8 cellular contexts compared by ENCODE assay signal in genomic region chr14:74531467-74531866, GRCh38. TPM values are rescaled to one million over a fixed set of nuclear protein-coding genes. Genes with fewer than 3 reads are reported as not detected.
A peak's percentile ranks its signal among the peaks of the same experiment; 100 is the strongest.
DNase-seq lines count a peak whose midpoint lies in the region; ATAC-seq and TF ChIP-seq lines count a peak whose summit lies in the region.

No MANE protein-coding gene starts in this region.

- H3K36me3 ChIP-seq in GM23248 (ENCODE audit: low read depth) (peaks cover 16% of the 10 kb centered on the region; the same call in 1 of the 2 replicates), mesendoderm (ENCODE audit: control insufficient read depth, insufficient read depth, low read length) (no peaks in the 10 kb centered on the region)

- no peak overlapping the region for H3K23ac ChIP-seq in mesendoderm (ENCODE audit: low read length)

- H2BK120ac ChIP-seq in mesendoderm (ENCODE audit: low read depth, low read length), result no peak overlapping the region

- H2AFZ ChIP-seq in GM23248, result no peak overlapping the region

- no peaks in the 10 kb centered on the region for H3K27me3 ChIP-seq in GM23248 (replicated peaks; ENCODE audit: insufficient read depth)
- H3K27me3 ChIP-seq in mesendoderm (ENCODE audit: insufficient read depth, low read length, poor library complexity), result no peaks in the 10 kb centered on the region

- H3K4me3 ChIP-seq in GM23248 (no peak overlapping the region), epithelial cell of esophagus (ENCODE audit: low read length) (no peak overlapping the region), mesendoderm (ENCODE audit: low read length) (no peak overlapping the region)

- no peaks in the 10 kb centered on the region for H4K20me1 ChIP-seq in GM23248 (ENCODE audit: insufficient read depth)

- peaks cover 18% of the 10 kb centered on the region for H3F3A ChIP-seq in GM23248 (ENCODE audit: insufficient read depth)

- H3K4me1 ChIP-seq in GM23248 (ENCODE audit: insufficient read depth) (no peaks in the 10 kb centered on the region), mesendoderm (ENCODE audit: control insufficient read depth, low read depth, low read length) (no peaks in the 10 kb centered on the region)

- no peaks in the 10 kb centered on the region for H3K79me1 ChIP-seq in mesendoderm (ENCODE audit: low read length)

- no peak overlapping the region for H2BK15ac ChIP-seq in mesendoderm (replicated peaks; ENCODE audit: low read depth)

- no peak overlapping the region for H2BK5ac ChIP-seq in mesendoderm (ENCODE audit: low read length)

- no peak overlapping the region for H4K8ac ChIP-seq in mesendoderm (ENCODE audit: low read depth, low read length)

- no peak overlapping the region for H3K18ac ChIP-seq in mesendoderm (ENCODE audit: low read length)

- H3K9ac ChIP-seq in GM23248, result peak overlapping the region; percentile 55
- no peak overlapping the region for H3K9ac ChIP-seq in mesendoderm (ENCODE audit: low read length)

- H3K27ac ChIP-seq in GM23248, result no peak overlapping the region
- H3K27ac ChIP-seq in mesendoderm (ENCODE audit: low read depth, low read length), result no peak overlapping the region

- H3K79me2 ChIP-seq in GM23248 (ENCODE audit: insufficient read depth), result no peaks in the 10 kb centered on the region
- H3K79me2 ChIP-seq in mesendoderm (ENCODE audit: control insufficient read depth, insufficient read depth, low read length), result no peaks in the 10 kb centered on the region

- no peak overlapping the region for H3K4ac ChIP-seq in mesendoderm (ENCODE audit: low read depth, low read length)

- ATAC-seq in GM21825 (IDR thresholded peaks at IDR 0.05; ENCODE audit: unreplicated experiment) (no peak), GM19328 (IDR thresholded peaks at IDR 0.05; ENCODE audit: unreplicated experiment) (no peak)

- no peak overlapping the region for H4K5ac ChIP-seq in mesendoderm (ENCODE audit: low read length)

- H3K56ac ChIP-seq in mesendoderm (ENCODE audit: low read length), result no peak overlapping the region

- WGBS in GM23248 (ENCODE audit: low coverage in 1 of 2, low lambda C conversion rate in 2 of 2, missing lambda C conversion rate in 2 of 2), 2 experiments, result 79 to 87% methylated on average over 5 of the region's 5 CpGs
- WGBS in mesendoderm (ENCODE audit: extremely low coverage, insufficient coverage, low lambda C conversion rate), result no CpG with 5 or more reads among the region's 5 CpGs

- peak; percentile 50 for DNase-seq in GM23248
- peak; percentile 54 for DNase-seq in NCI-H510A (lab: John Stamatoyannopoulos, UW)
- peak; percentile 66 for DNase-seq in epithelial cell of esophagus (ENCODE audit: low read depth)
- DNase-seq in mesendoderm, result peak; percentile 77
- DNase-seq in NCI-H2081 (lab: John Stamatoyannopoulos, UW), result no peak
- no peak for DNase-seq in SW 1271 (lab: John Stamatoyannopoulos, UW)

- no peak overlapping the region for H2AK5ac ChIP-seq in mesendoderm (ENCODE audit: low read length)

- H3K9me2 ChIP-seq in GM23248 (ENCODE audit: insufficient read depth), result no peaks in the 10 kb centered on the region

- H3K4me2 ChIP-seq in GM23248 (ENCODE audit: unreplicated experiment), result no peak overlapping the region
- H3K4me2 ChIP-seq in mesendoderm (ENCODE audit: low read length), result no peak overlapping the region

- no peaks in the 10 kb centered on the region for H3K9me3 ChIP-seq in GM23248 (ENCODE audit: low read depth)

- in situ Hi-C loops in GM23248 (cut with MboI), result no loop called here

- peak; percentile 43 for TF ChIP-seq CTCF in epithelial cell of esophagus (IDR thresholded peaks at IDR 0.05; ENCODE audit: insufficient read depth, low read depth, low read length, missing control alignments)

RNA-seq across cellular contexts. Expression of gene ISCA2, which starts 37.9 kb away (rescaled TPM):
- total RNA-seq in GM23248 (2014; rRNA removed; shearing (Covaris generic)), result 12.3 and 22.9 TPM in 2 replicates
- 58.7 and 60.0 TPM in 2 replicates for polyA plus RNA-seq in GM23248 (2016; fragmentation: Nextera tagmentation; extraction: Ambion mirVana)
- 36.8 TPM for polyA plus RNA-seq in mesendoderm (2013, experiment 1 of 2)
- 34.3 TPM for polyA plus RNA-seq in mesendoderm (2013, experiment 2 of 2)

RNA-seq across cellular contexts. Expression of gene NPC2, which starts 38.4 kb away (rescaled TPM):
- total RNA-seq in GM23248 (2014; rRNA removed; shearing (Covaris generic)), result 105 and 156 TPM in 2 replicates
- polyA plus RNA-seq in GM23248 (2016; fragmentation: Nextera tagmentation; extraction: Ambion mirVana), result 95.2 and 103 TPM in 2 replicates
- 266 TPM for polyA plus RNA-seq in mesendoderm (2013, experiment 1 of 2)
- polyA plus RNA-seq in mesendoderm (2013, experiment 2 of 2), result 248 TPM

Comparison
In these comparisons a context has a peak if more than half of its experiments do, and no peak if none do; other contexts are left out.
1. DNase-seq: peak in GM23248 (single experiment), NCI-H510A (single experiment), epithelial cell of esophagus (single experiment) and mesendoderm (single experiment); none in NCI-H2081 (0 of 2) and SW 1271 (0 of 2).